In the genomic region with DNA sequence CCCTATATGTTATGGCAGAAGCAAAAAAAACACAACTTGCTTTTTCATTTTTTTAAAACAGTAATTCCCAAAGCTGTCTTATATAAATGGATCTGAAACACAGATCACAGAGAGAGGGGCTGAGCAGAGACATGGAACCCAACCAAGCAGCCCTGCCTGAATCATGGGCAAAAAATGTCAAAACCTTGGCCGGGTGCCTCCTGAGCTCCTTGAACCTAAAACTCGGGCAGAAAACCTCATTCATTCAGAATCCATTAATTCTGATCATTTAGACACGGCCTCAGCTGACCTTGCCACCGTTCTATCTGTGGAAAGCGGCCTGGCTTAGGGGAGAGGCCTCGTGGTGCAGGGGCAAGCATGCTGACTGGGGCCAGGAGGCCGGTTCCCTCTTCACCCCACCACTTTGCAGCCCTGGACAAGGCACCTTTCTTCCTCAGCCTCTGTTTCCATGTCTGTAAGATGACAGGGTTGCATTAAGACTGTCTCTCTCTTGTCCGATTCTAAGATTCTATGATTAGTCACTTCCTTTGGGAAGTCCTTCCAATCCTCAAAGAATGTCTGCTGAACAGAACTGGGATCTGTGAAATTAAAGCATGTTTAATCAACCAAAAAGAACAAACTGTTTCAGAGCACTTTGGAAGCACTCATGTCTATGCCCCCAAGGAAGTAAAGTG, we compare ENCODE assay signal across 16 cellular contexts. TPM values are rescaled to one million over a fixed set of nuclear protein-coding genes. Genes with fewer than 3 reads are reported as not detected.
DNase-seq lines count a peak whose midpoint lies in the region; ATAC-seq and TF ChIP-seq lines count a peak whose summit lies in the region.
"Had no signal": no experiment of that assay in that cellular context is flagged by ENCODE, and none has a peak within 500 bp of the region (broad histone marks: within the 10 kb centered on the region; RNA-seq: fewer than 3 reads in every experiment).

No MANE protein-coding gene starts in this region.

- H2AFZ ChIP-seq in fibroblast of lung (ENCODE audit: low read length) (peak overlapping the region; percentile 39), neuronal stem cell (ENCODE audit: low read length) (no peak overlapping the region)

- H3K36me3 ChIP-seq in fibroblast of lung (ENCODE audit: control insufficient read depth, insufficient read depth, low read length) (no peaks in the 10 kb centered on the region), ovary (no peaks in the 10 kb centered on the region), neuronal stem cell (replicated peaks in 1 of 2; ENCODE audit: control insufficient read depth in 2 of 2, insufficient read depth in 2 of 2, low read length in 2 of 2) (no peaks in the 10 kb centered on the region)
- H3K36me3 ChIP-seq: prostate gland had no signal

- no peak for TF ChIP-seq CTCF in fibroblast of lung (conservative IDR thresholded peaks at IDR 0.05 in 1 of 2, IDR thresholded peaks at IDR 0.05 in 1 of 2; ENCODE audit: low read depth in 1 of 2, low read length in 2 of 2)
- no peak for TF ChIP-seq CTCF in ovary (IDR thresholded peaks at IDR 0.05)

- peaks cover 8% of the 10 kb centered on the region for H3K79me2 ChIP-seq in fibroblast of lung (ENCODE audit: control insufficient read depth, insufficient read depth, low read length)

- H3K4me1 Mint-ChIP-seq in immature natural killer cell = no peaks in the 10 kb centered on the region
- H3K4me1 Mint-ChIP-seq: activated B cell treated with CpG ODN at 0.5 μM for 24 hours had no signal

- DNase-seq in Daoy (ENCODE audit: low read depth) (peak; percentile 79), fibroblast of lung (ENCODE audit: low read depth in 2 of 2) (peak; percentile 83 to 90), ovary (peak; percentile 64 to 74 (median 71)), NCI-H2196 (lab: John Stamatoyannopoulos, UW; ENCODE audit: unreplicated experiment) (no peak), LoVo (ENCODE audit: low spot score) (no peak), immature natural killer cell (no peak), neuronal stem cell (ENCODE audit: low spot score) (no peak)
- DNase-seq: activated B cell treated with CpG ODN at 0.5 μM for 24 hours; activated T-cell treated with anti-CD3 and anti-CD28 coated beads, Interleukin-2, amount 50 U/mL, for 24 hours; CD4-positive, alpha-beta T cell; MM.1S; NCI-H510A; SIG-M5 had no signal

- H3K79me1 ChIP-seq in neuronal stem cell (ENCODE audit: low read depth, low read length) = peaks cover 2% of the 10 kb centered on the region

- no peaks in the 10 kb centered on the region for H3K36me3 Mint-ChIP-seq in immature natural killer cell

- H3K27me3 ChIP-seq in fibroblast of lung (ENCODE audit: control insufficient read depth, insufficient read depth, low read length) = no peaks in the 10 kb centered on the region
- H3K27me3 ChIP-seq in ovary = no peaks in the 10 kb centered on the region
- no peaks in the 10 kb centered on the region for H3K27me3 ChIP-seq in neuronal stem cell (ENCODE audit: control insufficient read depth in 3 of 3, insufficient read depth in 3 of 3, low read depth in 1 of 3, low read length in 3 of 3)

- no peak overlapping the region for H4K91ac ChIP-seq in neuronal stem cell (ENCODE audit: low read depth, low read length, poor library complexity)

- TF ChIP-seq POLR2A in ovary (IDR thresholded peaks at IDR 0.05) = no peak

- H3K9ac ChIP-seq in fibroblast of lung (ENCODE audit: insufficient read depth, low read length) (no peak overlapping the region), neuronal stem cell (ENCODE audit: low read depth, low read length, poor library complexity) (no peak overlapping the region)

- H3K4me3 Mint-ChIP-seq in immature natural killer cell = no peak overlapping the region
- H3K4me3 Mint-ChIP-seq: activated B cell treated with CpG ODN at 0.5 μM for 24 hours; activated T-cell treated with anti-CD3 and anti-CD28 coated beads, Interleukin-2, amount 50 U/mL, for 24 hours; CD4-positive, alpha-beta T cell; type B pancreatic cell had no signal

- no peak overlapping the region for H3K4ac ChIP-seq in neuronal stem cell (ENCODE audit: low read length)

- no peak overlapping the region for H3K18ac ChIP-seq in neuronal stem cell (ENCODE audit: low read length)

- H4K20me1 ChIP-seq in fibroblast of lung (ENCODE audit: control insufficient read depth, extremely low read depth, insufficient read depth, low read length) = no peaks in the 10 kb centered on the region

- H3K4me2 ChIP-seq in fibroblast of lung (ENCODE audit: extremely low read depth, insufficient read depth, low read length) = peak overlapping the region; percentile 89
- H3K4me2 ChIP-seq in neuronal stem cell (ENCODE audit: insufficient read depth, low read length, poor library complexity, severe bottlenecking) = no peak overlapping the region

- H2BK15ac ChIP-seq in neuronal stem cell (ENCODE audit: low read length) = no peak overlapping the region

- no peak overlapping the region for H2BK12ac ChIP-seq in neuronal stem cell (ENCODE audit: low read length)

- H3K27ac ChIP-seq in fibroblast of lung (ENCODE audit: insufficient read depth, low read length) (peak overlapping the region; percentile 87), ovary (peak overlapping the region in 1 of 2 donors; percentile 13), neuronal stem cell (replicated peaks; ENCODE audit: low read length) (no peak overlapping the region)
- H3K27ac ChIP-seq: prostate gland had no signal

- H3K9me3 ChIP-seq in fibroblast of lung (ENCODE audit: control insufficient read depth, insufficient read depth, low read depth, low read length) (no peaks in the 10 kb centered on the region), ovary (no peaks in the 10 kb centered on the region), neuronal stem cell (replicated peaks in 1 of 2; ENCODE audit: control insufficient read depth in 2 of 2, insufficient read depth in 1 of 2, low read depth in 1 of 2, low read length in 2 of 2) (peaks cover 0 to 12% of the 10 kb centered on the region in 2 donors)
- H3K9me3 ChIP-seq: prostate gland had no signal

- peaks cover 0 to 19% (median 5%) of the 10 kb centered on the region in 6 donors for H3K9me3 Mint-ChIP-seq in immature natural killer cell

- WGBS in ovary, 3 donors = 13 to 18% (median 16%) methylated on average over 8 of the region's 8 CpGs
- no CpG with 5 or more reads among the region's 8 CpGs for WGBS in neuronal stem cell (ENCODE audit: extremely low coverage in 2 of 2, insufficient read length in 2 of 2, insufficient replicate concordance in 1 of 2), 2 donors

- H2AK5ac ChIP-seq in neuronal stem cell (ENCODE audit: low read depth, low read length) = no peak overlapping the region

- no peak overlapping the region for H4K8ac ChIP-seq in neuronal stem cell (ENCODE audit: low read depth, low read length)

- intact Hi-C loops in ovary (cut with DNase I) = no loop called here

- H2BK5ac ChIP-seq in neuronal stem cell (ENCODE audit: low read length) = no peak overlapping the region

- no peak for TF ChIP-seq EP300 in ovary (IDR thresholded peaks at IDR 0.05)

- no peak overlapping the region for H3K23ac ChIP-seq in neuronal stem cell (ENCODE audit: low read depth, low read length, poor library complexity)

- H3K27ac Mint-ChIP-seq in immature natural killer cell = no peak overlapping the region
- H3K27ac Mint-ChIP-seq: activated B cell treated with CpG ODN at 0.5 μM for 24 hours; activated T-cell treated with anti-CD3 and anti-CD28 coated beads, Interleukin-2, amount 50 U/mL, for 24 hours; CD4-positive, alpha-beta T cell; type B pancreatic cell had no signal

- peaks cover 30% of the 10 kb centered on the region for H3K4me1 ChIP-seq in fibroblast of lung (ENCODE audit: control insufficient read depth, extremely low read depth, insufficient read depth, low read length)
- H3K4me1 ChIP-seq in ovary (ENCODE audit: insufficient read depth) = peaks cover 17% of the 10 kb centered on the region
- H3K4me1 ChIP-seq in neuronal stem cell (ENCODE audit: control insufficient read depth in 2 of 2, insufficient read depth in 1 of 2, low read depth in 1 of 2, low read length in 2 of 2) = peaks cover 2 to 8% of the 10 kb centered on the region in 2 donors
- H3K4me1 ChIP-seq: prostate gland had no signal

- H2BK120ac ChIP-seq in neuronal stem cell (ENCODE audit: low read depth, low read length) = no peak overlapping the region

- peak; percentile 79 for ATAC-seq in SK-N-SH treated with all-trans-retinoic acid at 6 μM for 48 hours

- peaks cover 0 to 2% (median under 1%) of the 10 kb centered on the region in 3 donors for H3K27me3 Mint-ChIP-seq in immature natural killer cell (ENCODE audit: low read depth in 3 of 3)
- H3K27me3 Mint-ChIP-seq: activated T-cell treated with anti-CD3 and anti-CD28 coated beads, Interleukin-2, amount 50 U/mL, for 24 hours; type B pancreatic cell had no signal

- no peak overlapping the region for H3K14ac ChIP-seq in neuronal stem cell (ENCODE audit: low read length)

- peak overlapping the region in 3 of 4 experiments; percentile 9 to 16 (median 9) for H3K4me3 ChIP-seq in fibroblast of lung (replicated peaks in 1 of 4; ENCODE audit: control extremely low read depth in 1 of 4, insufficient read depth in 1 of 4, low read depth in 3 of 4, low read length in 4 of 4)
- H3K4me3 ChIP-seq in ovary = no peak overlapping the region
- H3K4me3 ChIP-seq in neuronal stem cell (ENCODE audit: low read length in 2 of 2) = no peak overlapping the region
- H3K4me3 ChIP-seq: prostate gland had no signal

TF ChIP-seq in SK-N-SH treated with all-trans-retinoic acid at 6 μM for 48 hours, 23 proteins besides CTCF, POLR2A, EP300 and RAD21:
- TF ChIP-seq CSDC2 (CRISPR knock-in tag; IDR thresholded peaks at IDR 0.05) (no peak), ISL1 (CRISPR knock-in tag; IDR thresholded peaks at IDR 0.05) (0 out of 2 replicates have a peak, but pooled peaks have one; percentile 6), ZFP30 (CRISPR knock-in tag; IDR thresholded peaks at IDR 0.05) (no peak), BACH2 (CRISPR knock-in tag; IDR thresholded peaks at IDR 0.05; ENCODE audit: borderline replicate concordance) (no peak), GLIS3 (CRISPR knock-in tag; IDR thresholded peaks at IDR 0.05) (no peak)

RNA-seq across cellular contexts. Expression of gene TENM4, which starts 26.0 kb away (rescaled TPM):
- total RNA-seq in Daoy (2014; rRNA removed; shearing (Covaris generic)) = 13.6 and 23.5 TPM in 2 replicates
- total RNA-seq in fibroblast of lung (48.3 and 48.4 TPM in 2 replicates), ovary (100 to 1,000 TPM in 5 of 7 donors, 10 to 100 TPM in 2; 61.2 to 206 (median 117) TPM)
- polyA plus RNA-seq in fibroblast of lung (4.6 and 10.7 TPM in 2 replicates), ovary (10 to 100 TPM; 11.0 to 19.3 TPM), immature natural killer cell (not detected)
- polyA plus RNA-seq in fibroblast of lung (2012) = 7.1 and 11.9 TPM in 2 replicates
- 24.9 and 60.2 TPM in 2 replicates for polyA minus RNA-seq in fibroblast of lung (ENCODE audit: low replicate concordance)
- 4.4 TPM for polyA plus RNA-seq in neuronal stem cell (2013, experiment 1 of 2)
- polyA plus RNA-seq in neuronal stem cell (2013, experiment 2 of 2) = 9.4 TPM

Comparison
In these comparisons a context has a peak if more than half of its experiments do, and no peak if none do; other contexts are left out.
1. DNase-seq: peak in Daoy (single experiment), fibroblast of lung (2 of 2) and ovary (5 of 5); none in NCI-H2196 (single experiment), LoVo (single experiment), immature natural killer cell (0 of 3) and neuronal stem cell (single experiment).
2. H3K4me3 ChIP-seq: peak in fibroblast of lung (3 of 4); none in ovary (single experiment) and neuronal stem cell (0 of 2).